Comparison of ENCODE assay signal across 22 cellular contexts in the genomic region with DNA sequence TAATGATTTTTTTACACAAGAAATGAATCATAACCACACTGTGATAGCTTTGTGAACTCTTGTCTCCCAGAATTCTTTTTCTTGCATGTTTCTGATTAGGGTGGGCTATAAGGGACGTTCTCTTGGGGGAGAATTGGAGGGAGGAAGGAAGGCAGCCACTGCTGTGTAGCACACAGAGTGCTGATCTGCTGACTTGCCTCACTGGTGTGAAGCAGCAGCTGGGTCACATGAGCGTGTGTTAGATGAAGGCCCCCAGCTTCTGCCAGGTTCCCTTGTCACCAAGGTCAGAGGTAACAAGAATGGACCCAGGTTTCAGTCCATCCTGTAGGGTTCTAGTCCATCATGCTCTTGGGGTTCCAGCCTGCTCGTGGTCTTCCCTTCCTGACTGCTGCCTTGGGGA.
"Had no signal": no experiment of that assay in that cellular context is flagged by ENCODE, and none has a peak within 500 bp of the region (broad histone marks: within the 10 kb centered on the region; RNA-seq: fewer than 3 reads in every experiment).

No MANE protein-coding gene starts in this region.

- H3K27ac ChIP-seq: hepatocyte, neural progenitor cell, parathyroid adenoma, right atrium auricular region, tibial nerve, upper lobe of right lung, vagina had no signal

- H3K9me3 Mint-ChIP-seq: natural killer cell treated with Interleukin-12 subunit alpha and Interleukin-12 subunit beta and Interleukin-15 and Interleukin-18, amount 100 ng/mL, for 72 hours; neural progenitor cell; stimulated activated naive CD8-positive, alpha-beta T cell treated with anti-CD3 and anti-CD28 coated beads, Interleukin-15, Interleukin-2, amounts not matched to agents 100 ng/mL and 50 ng/mL, for 24 hours had no signal

- H3K27me3 ChIP-seq: hepatocyte, neural progenitor cell, right atrium auricular region, tibial nerve, upper lobe of right lung, vagina had no signal

- H3K9me3 ChIP-seq: right atrium auricular region, upper lobe of right lung, vagina had no signal

- H3K9ac ChIP-seq: neural progenitor cell, parathyroid adenoma had no signal

- H3K4me3 Mint-ChIP-seq: natural killer cell treated with Interleukin-12 subunit alpha and Interleukin-12 subunit beta and Interleukin-15 and Interleukin-18, amount 100 ng/mL, for 72 hours; neural progenitor cell; stimulated activated memory B cell treated with anti-CD40 and anti-IgM and Interleukin-4, amounts not matched to agents 10 μg/mL and 1 μg/mL and 100 μg/mL, for 72 hours; stimulated activated naive CD8-positive, alpha-beta T cell treated with anti-CD3 and anti-CD28 coated beads, Interleukin-15, Interleukin-2, amounts not matched to agents 100 ng/mL and 50 ng/mL, for 24 hours had no signal

- H3K4me1 ChIP-seq: parathyroid adenoma, right atrium auricular region, tibial nerve, upper lobe of right lung, vagina had no signal

- H3K4me3 ChIP-seq: hepatocyte, lung, neural progenitor cell, right atrium auricular region, tibial nerve, upper lobe of right lung, vagina had no signal

- H3K36me3 Mint-ChIP-seq: natural killer cell treated with Interleukin-12 subunit alpha and Interleukin-12 subunit beta and Interleukin-15 and Interleukin-18, amount 100 ng/mL, for 72 hours; neural progenitor cell; stimulated activated memory B cell treated with anti-CD40 and anti-IgM and Interleukin-4, amounts not matched to agents 10 μg/mL and 1 μg/mL and 100 μg/mL, for 72 hours had no signal

- H3K27me3 Mint-ChIP-seq: stimulated activated naive CD8-positive, alpha-beta T cell treated with anti-CD3 and anti-CD28 coated beads, Interleukin-15, Interleukin-2, amounts not matched to agents 100 ng/mL and 50 ng/mL, for 24 hours had no signal

- DNase-seq: dermis blood vessel endothelial cell; effector CD4-positive, alpha-beta T cell; foreskin melanocyte; left colon; left ventricle myocardium superior; mesenchymal stem cell; midbrain; occipital lobe; stimulated activated CD4-positive, alpha-beta T cell treated with anti-CD3 and anti-CD28 coated beads, Interleukin-15, amount 100 ng/mL, for 24 hours; stimulated activated CD4-positive, alpha-beta T cell treated with anti-CD3 and anti-CD28 coated beads, Interleukin-1b, Interleukin-23, amount 100 ng/mL, for 48 hours; stimulated activated CD4-positive, alpha-beta T cell treated with anti-CD3 and anti-CD28 coated beads, Interleukin-4, amount 100 ng/mL, for 24 hours; upper lobe of right lung had no signal

- H3K27ac Mint-ChIP-seq: natural killer cell treated with Interleukin-12 subunit alpha and Interleukin-12 subunit beta and Interleukin-15 and Interleukin-18, amount 100 ng/mL, for 72 hours; neural progenitor cell; stimulated activated memory B cell treated with anti-CD40 and anti-IgM and Interleukin-4, amounts not matched to agents 10 μg/mL and 1 μg/mL and 100 μg/mL, for 72 hours; stimulated activated naive CD8-positive, alpha-beta T cell treated with anti-CD3 and anti-CD28 coated beads, Interleukin-15, Interleukin-2, amounts not matched to agents 100 ng/mL and 50 ng/mL, for 24 hours had no signal

- H3K36me3 ChIP-seq: neural progenitor cell, right atrium auricular region, tibial nerve, upper lobe of right lung, vagina had no signal

- H3K4me1 Mint-ChIP-seq: stimulated activated memory B cell treated with anti-CD40 and anti-IgM and Interleukin-4, amounts not matched to agents 10 μg/mL and 1 μg/mL and 100 μg/mL, for 72 hours had no signal

- ATAC-seq: left colon; left ventricle myocardium superior; natural killer cell treated with Interleukin-12 subunit alpha and Interleukin-12 subunit beta and Interleukin-15 and Interleukin-18, amount 100 ng/mL, for 72 hours; stimulated activated memory B cell treated with anti-CD40 and anti-IgM and Interleukin-4, amounts not matched to agents 10 μg/mL and 1 μg/mL and 100 μg/mL, for 72 hours; upper lobe of right lung had no signal
